In genomic region chrX:124325732-124326131, GRCh38 we compare ENCODE assay signal across 32 cellular contexts. TPM values are rescaled to one million over a fixed set of nuclear protein-coding genes. Genes with fewer than 3 reads are reported as not detected.
"Had no signal": no experiment of that assay in that cellular context is flagged by ENCODE, and none has a peak within 500 bp of the region (broad histone marks: within the 10 kb centered on the region; RNA-seq: fewer than 3 reads in every experiment).

No MANE protein-coding gene starts in this region.

- DNase-seq: activated B cell treated with CpG ODN at 0.5 μM for 24 hours; activated CD4-positive, alpha-beta T cell treated with anti-CD3 and anti-CD28 coated beads for 48 hours; activated CD4-positive, alpha-beta T cell treated with anti-CD3 and anti-CD28 coated beads, Interleukin-2, amount 50 U/mL, for 1 hour; activated CD4-positive, alpha-beta T cell treated with anti-CD3 and anti-CD28 coated beads, Interleukin-2, amount 50 U/mL, for 48 hours; activated CD8-positive, alpha-beta memory T cell treated with anti-CD3 and anti-CD28 coated beads for 24 hours; activated CD8-positive, alpha-beta T cell treated with anti-CD3 and anti-CD28 coated beads for 36 hours; activated effector memory CD4-positive, alpha-beta T cell treated with Interleukin-2 at 50 U/mL for 16 hours; activated naive CD4-positive, alpha-beta T cell treated with anti-CD3 and anti-CD28 coated beads for 36 hours; activated naive CD8-positive, alpha-beta T cell treated with anti-CD3 and anti-CD28 coated beads for 36 hours; activated naive CD8-positive, alpha-beta T cell treated with anti-CD3 and anti-CD28 coated beads, Interleukin-2, amount 50 U/mL, for 24 hours; activated T-cell treated with anti-CD3 and anti-CD28 coated beads, Interleukin-2, amount 50 U/mL, for 4 hours; adrenal gland; amygdala; aorta; body of pancreas; central memory CD4-positive, alpha-beta T cell; cerebellar nuclear complex; dorsolateral prefrontal cortex; effector memory CD4-positive, alpha-beta T cell; endodermal cell; foreskin keratinocyte; heart right ventricle; T1000; WERI-Rb-1 had no signal

- H3K9me3 ChIP-seq: adrenal gland, body of pancreas, gastroesophageal sphincter, heart right ventricle had no signal

- H3K36me3 ChIP-seq: adrenal gland, gastroesophageal sphincter, heart right ventricle, WERI-Rb-1 had no signal

- H3K4me3 ChIP-seq: adrenal gland, body of pancreas, coronary artery, dorsolateral prefrontal cortex, gastroesophageal sphincter, heart right ventricle, hepatocyte had no signal

- H3K4me1 ChIP-seq: adrenal gland, body of pancreas, foreskin keratinocyte, gastroesophageal sphincter, heart right ventricle had no signal

- H3K27ac ChIP-seq: adrenal gland, body of pancreas, coronary artery, dorsolateral prefrontal cortex, foreskin keratinocyte, gastroesophageal sphincter, heart right ventricle, hepatocyte, WERI-Rb-1 had no signal

- H3K27me3 ChIP-seq: body of pancreas, foreskin keratinocyte, gastroesophageal sphincter, hepatocyte had no signal

- ATAC-seq: activated CD4-positive, CD25-positive, alpha-beta regulatory T cell treated with anti-CD3 and anti-CD28 coated beads, Interleukin-2, amount 50 U/mL, for 24 hours; activated CD8-positive, alpha-beta T cell treated with anti-CD3 and anti-CD28 coated beads for 36 hours; activated naive CD8-positive, alpha-beta T cell treated with anti-CD3 and anti-CD28 coated beads, Interleukin-2, amount 50 U/mL, for 24 hours; activated T-cell treated with anti-CD3 and anti-CD28 coated beads, Interleukin-2, amount 50 U/mL, for 4 hours; activated T-helper 17 cell treated with anti-CD3 and anti-CD28 coated beads, Interleukin-2, amount 50 U/mL, for 72 hours; body of pancreas; esophagus mucosa; foreskin keratinocyte; gastroesophageal sphincter; heart right ventricle had no signal

RNA-seq across cellular contexts. Expression of gene TEX13D, which starts 6.7 kb away (rescaled TPM):
- total RNA-seq: activated B cell treated with CpG ODN at 0.5 μM for 24 hours; activated T-cell treated with anti-CD3 and anti-CD28 coated beads, Interleukin-2, amount 50 U/mL, for 4 hours; adrenal gland; aorta; body of pancreas; endodermal cell; epithelial cell of proximal tubule; esophagus mucosa; foreskin keratinocyte; glomerular endothelial cell; heart right ventricle; hepatocyte had no signal
- polyA plus RNA-seq: adrenal gland, aorta, foreskin keratinocyte, heart right ventricle, hepatocyte had no signal

RNA-seq across cellular contexts. Expression of gene SH2D1A, which starts 20.6 kb away (rescaled TPM):
- total RNA-seq: activated B cell treated with CpG ODN at 0.5 μM for 24 hours, endodermal cell, epithelial cell of proximal tubule, foreskin keratinocyte, glomerular endothelial cell, hepatocyte had no signal
- polyA plus RNA-seq: foreskin keratinocyte, hepatocyte had no signal
